23 cellular contexts compared by ENCODE assay signal in the genomic region with DNA sequence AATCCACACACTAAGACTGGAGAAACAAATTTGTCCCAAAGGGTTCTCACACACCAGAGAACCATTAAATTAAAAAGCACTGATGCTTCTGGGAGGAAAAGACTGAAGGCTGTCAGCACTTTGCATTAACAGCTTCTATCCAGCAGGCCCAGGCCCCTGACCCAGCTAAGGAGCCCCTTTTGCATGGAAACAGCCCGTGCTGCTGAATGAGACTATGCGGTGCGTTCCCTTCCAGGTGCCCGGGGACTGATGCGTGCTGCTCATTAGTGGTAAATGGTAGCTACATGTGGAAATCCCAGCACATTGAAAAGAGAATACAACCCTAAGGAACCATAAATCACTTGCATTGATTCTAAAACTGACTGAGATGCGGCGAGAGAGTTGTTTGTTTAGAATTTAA.
"Had no signal": no experiment of that assay in that cellular context is flagged by ENCODE, and none has a peak within 500 bp of the region (broad histone marks: within the 10 kb centered on the region; RNA-seq: fewer than 3 reads in every experiment).

No MANE protein-coding gene starts in this region.

- H3K9ac ChIP-seq: parathyroid adenoma had no signal

- H3K27ac ChIP-seq: gastrocnemius medialis, parathyroid adenoma, suprapubic skin, tibial nerve had no signal

- H3K36me3 ChIP-seq: gastrocnemius medialis, suprapubic skin, tibial nerve had no signal

- H3K9me3 ChIP-seq: gastrocnemius medialis, suprapubic skin, tibial nerve had no signal

- H3K27me3 ChIP-seq: gastrocnemius medialis, suprapubic skin, tibial nerve had no signal

- H2AFZ ChIP-seq: parathyroid adenoma had no signal

- H3K79me2 ChIP-seq: parathyroid adenoma had no signal

- H3K4me3 ChIP-seq: gastrocnemius medialis, suprapubic skin, tibial nerve had no signal

- DNase-seq: activated CD4-positive, alpha-beta T cell treated with anti-CD3 and anti-CD28 coated beads for 48 hours; activated CD4-positive, alpha-beta T cell treated with anti-CD3 and anti-CD28 coated beads, Interleukin-2, amount 50 U/mL, for 48 hours; activated CD8-positive, alpha-beta memory T cell treated with anti-CD3 and anti-CD28 coated beads for 24 hours; activated effector memory CD4-positive, alpha-beta T cell treated with Interleukin-2 at 50 U/mL for 16 hours; activated naive CD4-positive, alpha-beta T cell treated with Interleukin-2 at 50 U/mL for 16 hours; anterior cingulate cortex; dermis blood vessel endothelial cell; effector CD4-positive, alpha-beta T cell; erythroblast; gastrocnemius medialis; hippocampal formation; immature natural killer cell; kidney; naive B cell; nephron progenitor cell; occipital lobe; right cardiac atrium; stimulated activated CD4-positive, alpha-beta T cell treated with anti-CD3 and anti-CD28 coated beads, Interleukin-15, amount 100 ng/mL, for 24 hours; stimulated activated CD4-positive, alpha-beta T cell treated with anti-CD3 and anti-CD28 coated beads, Interleukin-2, amount 100 ng/mL, for 24 hours; stimulated activated naive CD4-positive, alpha-beta T cell had no signal
